8 cellular contexts compared by ENCODE assay signal in genomic region chr12:98399532-98399931, GRCh38.
DNase-seq lines count a peak whose midpoint lies in the region; ATAC-seq and TF ChIP-seq lines count a peak whose summit lies in the region.

No MANE protein-coding gene starts in this region.

- H3K27me3 Mint-ChIP-seq in WTC11 (ENCODE audit: low read depth) = no peaks in the 10 kb centered on the region

- no peak overlapping the region for H3K9ac ChIP-seq in trophoblast cell (ENCODE audit: low read length)

- H3K4me2 ChIP-seq in trophoblast cell (ENCODE audit: low read length) = no peak overlapping the region

- no peaks in the 10 kb centered on the region for H3K79me1 ChIP-seq in trophoblast cell (ENCODE audit: low read length)

- H3K4me3 ChIP-seq in cardiac fibroblast (replicated peaks in 1 of 2; ENCODE audit: low read depth in 2 of 2, low read length in 2 of 2) = no peak overlapping the region
- no peak overlapping the region for H3K4me3 ChIP-seq in trophoblast cell (ENCODE audit: low read depth, low read length)
- H3K4me3 ChIP-seq in stomach = no peak overlapping the region

- POLR2A ChIA-PET in WTC11 (lab: Charles Lee) = no interaction called here

- H3K36me3 ChIP-seq in KOPT-K1 (ENCODE audit: insufficient read depth, low read length) (no peaks in the 10 kb centered on the region), trophoblast cell (ENCODE audit: control insufficient read depth in 1 of 2, insufficient read depth in 2 of 2, low read length in 2 of 2) (no peaks in the 10 kb centered on the region), stomach (no peaks in the 10 kb centered on the region)

- H3K79me2 ChIP-seq in trophoblast cell (ENCODE audit: control insufficient read depth, insufficient read depth, low read length, poor library complexity) = no peaks in the 10 kb centered on the region

- TF ChIP-seq CTCF in WTC11 (IDR thresholded peaks at IDR 0.05) = no peak
- TF ChIP-seq CTCF in cardiac fibroblast (IDR thresholded peaks at IDR 0.05; ENCODE audit: low read depth, low read length) = no peak
- no peak for TF ChIP-seq CTCF in stomach (IDR thresholded peaks at IDR 0.05)

- H3K27me3 ChIP-seq in trophoblast cell (ENCODE audit: insufficient read depth, low read length) = no peaks in the 10 kb centered on the region
- H3K27me3 ChIP-seq in stomach = peaks cover 0 to 4% (median 0%) of the 10 kb centered on the region in 3 donors

- intact Hi-C loops in stomach (cut with DNase I; ENCODE audit: low total_unique reads) = no loop called here

- peak overlapping the region; percentile 18 for H4K12ac ChIP-seq in trophoblast cell (ENCODE audit: low read depth, low read length)

- no peak for TF ChIP-seq POLR2A in stomach (IDR thresholded peaks at IDR 0.05)

- H3K18ac ChIP-seq in trophoblast cell (ENCODE audit: low read length) = no peak overlapping the region

- no peaks in the 10 kb centered on the region; the same call in 1 of the 2 replicates for H3K9me3 Mint-ChIP-seq in WTC11

- peak overlapping the region; percentile 58 for H2BK120ac ChIP-seq in trophoblast cell (ENCODE audit: insufficient read depth, low read length, poor library complexity)

- CTCF ChIA-PET in WTC11 (lab: Charles Lee) = interaction anchor here (1.4 to 5.2 kb wide), 2 partner anchors 25 to 172 kb away, joined by 3 to 31 read pairs; no protein-coding TSS in a partner anchor

- H3K4me1 ChIP-seq in trophoblast cell (ENCODE audit: control insufficient read depth in 1 of 2, insufficient read depth in 2 of 2, low read length in 2 of 2) (peaks cover 0 to 4% of the 10 kb centered on the region in 2 experiments), stomach (peaks cover 0 to 15% (median 6%) of the 10 kb centered on the region in 4 donors)

- H2BK5ac ChIP-seq in trophoblast cell (ENCODE audit: low read depth, low read length, poor library complexity) = no peak overlapping the region

- TF ChIP-seq EP300 in stomach (IDR thresholded peaks at IDR 0.05) = no peak

- no peak overlapping the region for H3K4ac ChIP-seq in trophoblast cell (ENCODE audit: low read depth, low read length)

- peak; percentile 75 for DNase-seq in AG20443 (ENCODE audit: low spot score)
- DNase-seq in WTC11 (ENCODE audit: low spot score) = peak; percentile 44
- peak; percentile 80 for DNase-seq in cardiac fibroblast (ENCODE audit: low read depth in 2 of 2)
- DNase-seq in trophoblast cell = no peak
- DNase-seq in ureter (ENCODE audit: low spot score) = no peak
- no peak for DNase-seq in stomach

- peak overlapping the region; percentile 11 for H4K8ac ChIP-seq in trophoblast cell (ENCODE audit: low read depth, low read length)

- no peak overlapping the region for H3K27ac Mint-ChIP-seq in WTC11

- ATAC-seq in GM19455 (IDR thresholded peaks at IDR 0.05; ENCODE audit: unreplicated experiment) = peak; percentile 32
- peak; percentile 24 for ATAC-seq in WTC11

- H3K27ac ChIP-seq in KOPT-K1 (ENCODE audit: low read depth, low read length, poor library complexity, severe bottlenecking) (peak overlapping the region; percentile 56), trophoblast cell (ENCODE audit: low read depth, low read length) (no peak overlapping the region), stomach (no peak overlapping the region)

- peak overlapping the region; percentile 69 for H2BK12ac ChIP-seq in trophoblast cell (ENCODE audit: low read length)

- no peak overlapping the region for H2AK5ac ChIP-seq in trophoblast cell (ENCODE audit: low read length)

- H3K23ac ChIP-seq in trophoblast cell (ENCODE audit: low read length) = no peak overlapping the region

- H3K9me3 ChIP-seq in KOPT-K1 (ENCODE audit: insufficient read depth, low read length, poor library complexity, severe bottlenecking) (no peaks in the 10 kb centered on the region), trophoblast cell (ENCODE audit: insufficient read depth, low read depth, low read length) (no peaks in the 10 kb centered on the region), stomach (no peaks in the 10 kb centered on the region)

- H3K36me3 Mint-ChIP-seq in WTC11 = no peaks in the 10 kb centered on the region

- no CpG with 5 or more reads among the region's 9 CpGs for WGBS in trophoblast cell (ENCODE audit: extremely low coverage, insufficient coverage, insufficient read length)
- WGBS in stomach, 5 donors = 17 to 44% (median 24%) methylated on average over 9 of the region's 9 CpGs

- peak overlapping the region; percentile 28 for H4K91ac ChIP-seq in trophoblast cell (ENCODE audit: low read depth, low read length)

- H3K4me3 Mint-ChIP-seq in WTC11 = no peak overlapping the region

- H3K4me1 Mint-ChIP-seq in WTC11 = peaks cover 52% of the 10 kb centered on the region

- H3K14ac ChIP-seq in trophoblast cell (ENCODE audit: low read length) = peak overlapping the region; percentile 60

- peak overlapping the region; percentile 45 for H2AFZ ChIP-seq in trophoblast cell (ENCODE audit: insufficient read depth, low read length, poor library complexity)

TF ChIP-seq in WTC11, 78 proteins besides CTCF, POLR2A, EP300 and RAD21:
- TF ChIP-seq NFE2L1 (CRISPR knock-in tag; IDR thresholded peaks at IDR 0.05) (peak; percentile 95), JAZF1 (CRISPR knock-in tag; IDR thresholded peaks at IDR 0.05) (no peak), KAT7 (CRISPR knock-in tag; IDR thresholded peaks at IDR 0.05; ENCODE audit: borderline replicate concordance) (no peak), ZNF423 (CRISPR knock-in tag; IDR thresholded peaks at IDR 0.05) (peak; percentile 57; the same call in 1 of the 2 replicates)
TF ChIP-seq in WTC11: peak in this region for 2.

Comparison
In these comparisons a context has a peak if more than half of its experiments do, and no peak if none do; other contexts are left out.
1. DNase-seq: peak in AG20443 (single experiment), WTC11 (single experiment) and cardiac fibroblast (2 of 2); none in trophoblast cell (0 of 2), ureter (single experiment) and stomach (single experiment).